1 cellular context compared by ENCODE assay signal in the genomic region with DNA sequence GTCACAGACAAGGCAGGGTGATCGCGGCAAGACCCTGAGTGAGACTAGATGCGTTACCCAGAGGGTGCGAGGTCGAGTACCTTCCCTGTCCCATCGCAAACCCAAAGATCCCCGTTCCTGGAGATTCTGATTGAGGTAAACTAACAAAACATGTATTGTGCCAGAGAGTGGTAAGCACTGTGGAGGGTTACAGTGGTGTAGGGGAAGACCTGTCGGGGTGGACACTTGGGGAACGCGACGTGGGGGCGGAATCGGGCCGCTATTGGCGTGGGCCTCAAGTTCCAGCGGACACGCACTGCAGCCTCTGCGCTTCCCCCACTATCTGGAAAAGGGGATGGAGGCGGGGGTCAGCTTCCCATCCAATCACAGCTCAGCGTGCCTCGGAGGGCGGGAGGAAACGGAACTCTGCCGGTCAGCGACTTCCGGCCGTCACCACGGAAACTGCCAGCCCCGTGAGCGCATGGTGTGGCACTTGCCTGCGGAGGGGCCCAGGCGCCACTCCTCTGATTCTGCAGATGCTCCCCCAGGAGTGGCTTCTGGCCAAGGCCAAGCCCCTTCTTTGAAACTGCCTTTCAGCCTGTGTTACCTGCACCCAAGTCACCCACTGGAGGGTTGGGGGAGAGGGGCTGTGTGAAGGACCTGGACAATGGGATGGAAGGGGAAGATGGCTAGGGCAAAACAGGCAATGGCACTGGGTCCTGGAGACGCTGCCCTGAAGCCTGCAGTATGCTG.
A peak's percentile ranks its signal among the peaks of the same experiment; 100 is the strongest.
TF ChIP-seq lines count a peak whose summit lies in the region.

No MANE protein-coding gene starts in this region.

TF ChIP-seq in HepG2, 621 proteins besides CTCF, POLR2A, EP300 and RAD21 (continued from another document and continues in another):
- TF ChIP-seq, protein P1, sequence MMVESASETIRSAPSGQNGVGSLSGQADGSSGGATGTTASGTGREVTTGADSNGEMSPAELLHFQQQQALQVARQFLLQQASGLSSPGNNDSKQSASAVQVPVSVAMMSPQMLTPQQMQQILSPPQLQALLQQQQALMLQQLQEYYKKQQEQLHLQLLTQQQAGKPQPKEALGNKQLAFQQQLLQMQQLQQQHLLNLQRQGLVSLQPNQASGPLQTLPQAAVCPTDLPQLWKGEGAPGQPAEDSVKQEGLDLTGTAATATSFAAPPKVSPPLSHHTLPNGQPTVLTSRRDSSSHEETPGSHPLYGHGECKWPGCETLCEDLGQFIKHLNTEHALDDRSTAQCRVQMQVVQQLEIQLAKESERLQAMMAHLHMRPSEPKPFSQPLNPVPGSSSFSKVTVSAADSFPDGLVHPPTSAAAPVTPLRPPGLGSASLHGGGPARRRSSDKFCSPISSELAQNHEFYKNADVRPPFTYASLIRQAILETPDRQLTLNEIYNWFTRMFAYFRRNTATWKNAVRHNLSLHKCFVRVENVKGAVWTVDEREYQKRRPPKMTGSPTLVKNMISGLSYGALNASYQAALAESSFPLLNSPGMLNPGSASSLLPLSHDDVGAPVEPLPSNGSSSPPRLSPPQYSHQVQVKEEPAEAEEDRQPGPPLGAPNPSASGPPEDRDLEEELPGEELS (CRISPR knock-in tag; IDR thresholded peaks at IDR 0.05) = no peak
- TF ChIP-seq NFIB (CRISPR knock-in tag; IDR thresholded peaks at IDR 0.05; ENCODE audit: borderline replicate concordance) (no peak), HOXA5 (CRISPR knock-in tag; IDR thresholded peaks at IDR 0.05) (no peak), ZNF24 (IDR thresholded peaks at IDR 0.05) (0 out of 2 replicates have a peak, but pooled peaks have one; percentile 22), ZNF615 (CRISPR knock-in tag; IDR thresholded peaks at IDR 0.05; ENCODE audit: borderline replicate concordance) (peak; percentile 84), SMARCC2 (IDR thresholded peaks at IDR 0.05) (no peak), PAF1 (CRISPR knock-in tag; IDR thresholded peaks at IDR 0.05) (no peak), ZNF235 (CRISPR knock-in tag; IDR thresholded peaks at IDR 0.05; ENCODE audit: borderline replicate concordance) (0 out of 2 replicates have a peak, but pooled peaks have one; percentile 66), ZNF292 (CRISPR knock-in tag; IDR thresholded peaks at IDR 0.05; ENCODE audit: borderline replicate concordance, low read depth) (no peak), FOXC1 (CRISPR knock-in tag; IDR thresholded peaks at IDR 0.05; ENCODE audit: borderline replicate concordance) (peak; percentile 28; the same call in 1 of the 2 replicates), KDM2A (CRISPR knock-in tag; IDR thresholded peaks at IDR 0.05; ENCODE audit: borderline replicate concordance, low read depth) (peak; percentile 82; the same call in 1 of the 2 replicates), CBX5 (CRISPR knock-in tag; IDR thresholded peaks at IDR 0.05; ENCODE audit: borderline replicate concordance) (no peak; the same call in 1 of the 2 replicates), TBL1XR1 (IDR thresholded peaks at IDR 0.05; ENCODE audit: borderline replicate concordance, low read length, partially characterized antibody) (no peak)
- TF ChIP-seq, protein P2, sequence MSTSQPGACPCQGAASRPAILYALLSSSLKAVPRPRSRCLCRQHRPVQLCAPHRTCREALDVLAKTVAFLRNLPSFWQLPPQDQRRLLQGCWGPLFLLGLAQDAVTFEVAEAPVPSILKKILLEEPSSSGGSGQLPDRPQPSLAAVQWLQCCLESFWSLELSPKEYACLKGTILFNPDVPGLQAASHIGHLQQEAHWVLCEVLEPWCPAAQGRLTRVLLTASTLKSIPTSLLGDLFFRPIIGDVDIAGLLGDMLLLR (CRISPR knock-in tag; IDR thresholded peaks at IDR 0.05) = no peak; the same call in 1 of the 2 replicates
- TF ChIP-seq, protein P3, sequence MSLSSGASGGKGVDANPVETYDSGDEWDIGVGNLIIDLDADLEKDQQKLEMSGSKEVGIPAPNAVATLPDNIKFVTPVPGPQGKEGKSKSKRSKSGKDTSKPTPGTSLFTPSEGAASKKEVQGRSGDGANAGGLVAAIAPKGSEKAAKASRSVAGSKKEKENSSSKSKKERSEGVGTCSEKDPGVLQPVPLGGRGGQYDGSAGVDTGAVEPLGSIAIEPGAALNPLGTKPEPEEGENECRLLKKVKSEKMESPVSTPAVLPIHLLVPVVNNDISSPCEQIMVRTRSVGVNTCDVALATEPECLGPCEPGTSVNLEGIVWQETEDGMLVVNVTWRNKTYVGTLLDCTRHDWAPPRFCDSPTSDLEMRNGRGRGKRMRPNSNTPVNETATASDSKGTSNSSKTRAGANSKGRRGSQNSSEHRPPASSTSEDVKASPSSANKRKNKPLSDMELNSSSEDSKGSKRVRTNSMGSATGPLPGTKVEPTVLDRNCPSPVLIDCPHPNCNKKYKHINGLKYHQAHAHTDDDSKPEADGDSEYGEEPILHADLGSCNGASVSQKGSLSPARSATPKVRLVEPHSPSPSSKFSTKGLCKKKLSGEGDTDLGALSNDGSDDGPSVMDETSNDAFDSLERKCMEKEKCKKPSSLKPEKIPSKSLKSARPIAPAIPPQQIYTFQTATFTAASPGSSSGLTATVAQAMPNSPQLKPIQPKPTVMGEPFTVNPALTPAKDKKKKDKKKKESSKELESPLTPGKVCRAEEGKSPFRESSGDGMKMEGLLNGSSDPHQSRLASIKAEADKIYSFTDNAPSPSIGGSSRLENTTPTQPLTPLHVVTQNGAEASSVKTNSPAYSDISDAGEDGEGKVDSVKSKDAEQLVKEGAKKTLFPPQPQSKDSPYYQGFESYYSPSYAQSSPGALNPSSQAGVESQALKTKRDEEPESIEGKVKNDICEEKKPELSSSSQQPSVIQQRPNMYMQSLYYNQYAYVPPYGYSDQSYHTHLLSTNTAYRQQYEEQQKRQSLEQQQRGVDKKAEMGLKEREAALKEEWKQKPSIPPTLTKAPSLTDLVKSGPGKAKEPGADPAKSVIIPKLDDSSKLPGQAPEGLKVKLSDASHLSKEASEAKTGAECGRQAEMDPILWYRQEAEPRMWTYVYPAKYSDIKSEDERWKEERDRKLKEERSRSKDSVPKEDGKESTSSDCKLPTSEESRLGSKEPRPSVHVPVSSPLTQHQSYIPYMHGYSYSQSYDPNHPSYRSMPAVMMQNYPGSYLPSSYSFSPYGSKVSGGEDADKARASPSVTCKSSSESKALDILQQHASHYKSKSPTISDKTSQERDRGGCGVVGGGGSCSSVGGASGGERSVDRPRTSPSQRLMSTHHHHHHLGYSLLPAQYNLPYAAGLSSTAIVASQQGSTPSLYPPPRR (CRISPR knock-in tag; IDR thresholded peaks at IDR 0.05; ENCODE audit: borderline replicate concordance) = peak; percentile 76
- TF ChIP-seq, protein P4, sequence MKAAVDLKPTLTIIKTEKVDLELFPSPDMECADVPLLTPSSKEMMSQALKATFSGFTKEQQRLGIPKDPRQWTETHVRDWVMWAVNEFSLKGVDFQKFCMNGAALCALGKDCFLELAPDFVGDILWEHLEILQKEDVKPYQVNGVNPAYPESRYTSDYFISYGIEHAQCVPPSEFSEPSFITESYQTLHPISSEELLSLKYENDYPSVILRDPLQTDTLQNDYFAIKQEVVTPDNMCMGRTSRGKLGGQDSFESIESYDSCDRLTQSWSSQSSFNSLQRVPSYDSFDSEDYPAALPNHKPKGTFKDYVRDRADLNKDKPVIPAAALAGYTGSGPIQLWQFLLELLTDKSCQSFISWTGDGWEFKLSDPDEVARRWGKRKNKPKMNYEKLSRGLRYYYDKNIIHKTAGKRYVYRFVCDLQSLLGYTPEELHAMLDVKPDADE (CRISPR knock-in tag; IDR thresholded peaks at IDR 0.05) = no peak
- TF ChIP-seq, protein P5, sequence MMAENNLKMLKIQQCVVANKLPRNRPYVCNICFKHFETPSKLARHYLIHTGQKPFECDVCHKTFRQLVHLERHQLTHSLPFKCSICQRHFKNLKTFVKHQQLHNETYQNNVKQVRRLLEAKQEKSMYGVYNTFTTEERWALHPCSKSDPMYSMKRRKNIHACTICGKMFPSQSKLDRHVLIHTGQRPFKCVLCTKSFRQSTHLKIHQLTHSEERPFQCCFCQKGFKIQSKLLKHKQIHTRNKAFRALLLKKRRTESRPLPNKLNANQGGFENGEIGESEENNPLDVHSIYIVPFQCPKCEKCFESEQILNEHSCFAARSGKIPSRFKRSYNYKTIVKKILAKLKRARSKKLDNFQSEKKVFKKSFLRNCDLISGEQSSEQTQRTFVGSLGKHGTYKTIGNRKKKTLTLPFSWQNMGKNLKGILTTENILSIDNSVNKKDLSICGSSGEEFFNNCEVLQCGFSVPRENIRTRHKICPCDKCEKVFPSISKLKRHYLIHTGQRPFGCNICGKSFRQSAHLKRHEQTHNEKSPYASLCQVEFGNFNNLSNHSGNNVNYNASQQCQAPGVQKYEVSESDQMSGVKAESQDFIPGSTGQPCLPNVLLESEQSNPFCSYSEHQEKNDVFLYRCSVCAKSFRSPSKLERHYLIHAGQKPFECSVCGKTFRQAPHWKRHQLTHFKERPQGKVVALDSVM (CRISPR knock-in tag; IDR thresholded peaks at IDR 0.05) = no peak; the same call in 1 of the 2 replicates
- TF ChIP-seq, protein P6, sequence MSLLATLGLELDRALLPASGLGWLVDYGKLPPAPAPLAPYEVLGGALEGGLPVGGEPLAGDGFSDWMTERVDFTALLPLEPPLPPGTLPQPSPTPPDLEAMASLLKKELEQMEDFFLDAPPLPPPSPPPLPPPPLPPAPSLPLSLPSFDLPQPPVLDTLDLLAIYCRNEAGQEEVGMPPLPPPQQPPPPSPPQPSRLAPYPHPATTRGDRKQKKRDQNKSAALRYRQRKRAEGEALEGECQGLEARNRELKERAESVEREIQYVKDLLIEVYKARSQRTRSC (CRISPR knock-in tag; IDR thresholded peaks at IDR 0.05; ENCODE audit: low read depth) = 0 out of 2 replicates have a peak, but pooled peaks have one; percentile 40
- TF ChIP-seq, protein P7, sequence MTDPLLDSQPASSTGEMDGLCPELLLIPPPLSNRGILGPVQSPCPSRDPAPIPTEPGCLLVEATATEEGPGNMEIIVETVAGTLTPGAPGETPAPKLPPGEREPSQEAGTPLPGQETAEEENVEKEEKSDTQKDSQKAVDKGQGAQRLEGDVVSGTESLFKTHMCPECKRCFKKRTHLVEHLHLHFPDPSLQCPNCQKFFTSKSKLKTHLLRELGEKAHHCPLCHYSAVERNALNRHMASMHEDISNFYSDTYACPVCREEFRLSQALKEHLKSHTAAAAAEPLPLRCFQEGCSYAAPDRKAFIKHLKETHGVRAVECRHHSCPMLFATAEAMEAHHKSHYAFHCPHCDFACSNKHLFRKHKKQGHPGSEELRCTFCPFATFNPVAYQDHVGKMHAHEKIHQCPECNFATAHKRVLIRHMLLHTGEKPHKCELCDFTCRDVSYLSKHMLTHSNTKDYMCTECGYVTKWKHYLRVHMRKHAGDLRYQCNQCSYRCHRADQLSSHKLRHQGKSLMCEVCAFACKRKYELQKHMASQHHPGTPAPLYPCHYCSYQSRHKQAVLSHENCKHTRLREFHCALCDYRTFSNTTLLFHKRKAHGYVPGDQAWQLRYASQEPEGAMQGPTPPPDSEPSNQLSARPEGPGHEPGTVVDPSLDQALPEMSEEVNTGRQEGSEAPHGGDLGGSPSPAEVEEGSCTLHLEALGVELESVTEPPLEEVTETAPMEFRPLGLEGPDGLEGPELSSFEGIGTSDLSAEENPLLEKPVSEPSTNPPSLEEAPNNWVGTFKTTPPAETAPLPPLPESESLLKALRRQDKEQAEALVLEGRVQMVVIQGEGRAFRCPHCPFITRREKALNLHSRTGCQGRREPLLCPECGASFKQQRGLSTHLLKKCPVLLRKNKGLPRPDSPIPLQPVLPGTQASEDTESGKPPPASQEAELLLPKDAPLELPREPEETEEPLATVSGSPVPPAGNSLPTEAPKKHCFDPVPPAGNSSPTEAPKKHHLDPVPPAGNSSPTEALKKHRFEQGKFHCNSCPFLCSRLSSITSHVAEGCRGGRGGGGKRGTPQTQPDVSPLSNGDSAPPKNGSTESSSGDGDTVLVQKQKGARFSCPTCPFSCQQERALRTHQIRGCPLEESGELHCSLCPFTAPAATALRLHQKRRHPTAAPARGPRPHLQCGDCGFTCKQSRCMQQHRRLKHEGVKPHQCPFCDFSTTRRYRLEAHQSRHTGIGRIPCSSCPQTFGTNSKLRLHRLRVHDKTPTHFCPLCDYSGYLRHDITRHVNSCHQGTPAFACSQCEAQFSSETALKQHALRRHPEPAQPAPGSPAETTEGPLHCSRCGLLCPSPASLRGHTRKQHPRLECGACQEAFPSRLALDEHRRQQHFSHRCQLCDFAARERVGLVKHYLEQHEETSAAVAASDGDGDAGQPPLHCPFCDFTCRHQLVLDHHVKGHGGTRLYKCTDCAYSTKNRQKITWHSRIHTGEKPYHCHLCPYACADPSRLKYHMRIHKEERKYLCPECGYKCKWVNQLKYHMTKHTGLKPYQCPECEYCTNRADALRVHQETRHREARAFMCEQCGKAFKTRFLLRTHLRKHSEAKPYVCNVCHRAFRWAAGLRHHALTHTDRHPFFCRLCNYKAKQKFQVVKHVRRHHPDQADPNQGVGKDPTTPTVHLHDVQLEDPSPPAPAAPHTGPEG (CRISPR knock-in tag; IDR thresholded peaks at IDR 0.05) = no peak
- TF ChIP-seq, protein P8, sequence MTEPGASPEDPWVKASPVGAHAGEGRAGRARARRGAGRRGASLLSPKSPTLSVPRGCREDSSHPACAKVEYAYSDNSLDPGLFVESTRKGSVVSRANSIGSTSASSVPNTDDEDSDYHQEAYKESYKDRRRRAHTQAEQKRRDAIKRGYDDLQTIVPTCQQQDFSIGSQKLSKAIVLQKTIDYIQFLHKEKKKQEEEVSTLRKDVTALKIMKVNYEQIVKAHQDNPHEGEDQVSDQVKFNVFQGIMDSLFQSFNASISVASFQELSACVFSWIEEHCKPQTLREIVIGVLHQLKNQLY (CRISPR knock-in tag; IDR thresholded peaks at IDR 0.05) = no peak
- TF ChIP-seq, protein P9, sequence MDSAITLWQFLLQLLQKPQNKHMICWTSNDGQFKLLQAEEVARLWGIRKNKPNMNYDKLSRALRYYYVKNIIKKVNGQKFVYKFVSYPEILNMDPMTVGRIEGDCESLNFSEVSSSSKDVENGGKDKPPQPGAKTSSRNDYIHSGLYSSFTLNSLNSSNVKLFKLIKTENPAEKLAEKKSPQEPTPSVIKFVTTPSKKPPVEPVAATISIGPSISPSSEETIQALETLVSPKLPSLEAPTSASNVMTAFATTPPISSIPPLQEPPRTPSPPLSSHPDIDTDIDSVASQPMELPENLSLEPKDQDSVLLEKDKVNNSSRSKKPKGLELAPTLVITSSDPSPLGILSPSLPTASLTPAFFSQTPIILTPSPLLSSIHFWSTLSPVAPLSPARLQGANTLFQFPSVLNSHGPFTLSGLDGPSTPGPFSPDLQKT (CRISPR knock-in tag; IDR thresholded peaks at IDR 0.05; ENCODE audit: borderline replicate concordance) = no peak
